In genomic region chrX:39309018-39309620, GRCh38 we compare ENCODE assay signal across 8 cellular contexts.
DNase-seq lines count a peak whose midpoint lies in the region; ATAC-seq and TF ChIP-seq lines count a peak whose summit lies in the region.

No MANE protein-coding gene starts in this region.

- no peak overlapping the region for H3K9ac ChIP-seq in mammary epithelial cell (ENCODE audit: insufficient read depth, low read length)

- no peaks in the 10 kb centered on the region for H4K20me1 ChIP-seq in mammary epithelial cell (ENCODE audit: insufficient read depth, low read length)

- H3K27ac ChIP-seq in mammary epithelial cell (ENCODE audit: insufficient read depth, low read depth, low read length) = no peak overlapping the region

- H3K79me2 ChIP-seq in mammary epithelial cell (ENCODE audit: insufficient read depth, low read length) = no peaks in the 10 kb centered on the region

- H3K4me2 ChIP-seq in mammary epithelial cell (ENCODE audit: insufficient read depth, low read depth, low read length) = no peak overlapping the region

- H3K27me3 ChIP-seq in mammary epithelial cell (ENCODE audit: insufficient read depth, low read length) (no peaks in the 10 kb centered on the region), HAP-1 (ENCODE audit: low read depth) (no peaks in the 10 kb centered on the region)

- no TSS peak for BruUV-seq in mammary epithelial cell (replicated peaks; lab: Mats Ljungman, UMichigan)

- DNase-seq in EL (peak; percentile 3), T-helper 17 cell (peak in 2 of 3 donors; percentile 8 to 36), mammary epithelial cell (peak; percentile 50), NCI-H2227 treated with DMSO at 0.1 percent for 48 hours (lab: John Stamatoyannopoulos, UW) (no peak), SW 1271 (lab: John Stamatoyannopoulos, UW) (no peak), HAP-1 (ENCODE audit: low spot score in 2 of 2) (no peak)
- DNase-seq in stimulated activated CD4-positive, alpha-beta T cell treated with anti-CD3 and anti-CD28 coated beads, Interleukin-12 subunit alpha, Interleukin-12 subunit beta, amount 100 ng/mL, for 24 hours (ENCODE audit: low read depth in 2 of 2) = peak; percentile 33 to 37

- in situ Hi-C loops in mammary epithelial cell (cut with MboI; ENCODE audit: low sequenced_read_pairs in 2 of 2) = no loop called here
- in situ Hi-C loops in HAP-1 (cut with MboI; ENCODE audit: low sequenced_read_pairs) = no loop called here

- WGBS in mammary epithelial cell (ENCODE audit: low coverage, missing lambda C conversion rate) = 46% methylated on average over 6 of the region's 6 CpGs

- peaks cover 27% of the 10 kb centered on the region for H3K4me1 Mint-ChIP-seq in T-helper 17 cell

- no peaks in the 10 kb centered on the region for H3K27me3 Mint-ChIP-seq in T-helper 17 cell

- H3K4me3 ChIP-seq in mammary epithelial cell (replicated peaks in 1 of 3; ENCODE audit: insufficient read depth in 1 of 3, low read depth in 2 of 3, low read length in 3 of 3) = no peak overlapping the region
- no peak overlapping the region for H3K4me3 ChIP-seq in HAP-1

- peak; percentile 91 for ATAC-seq in T-helper 17 cell
- no peak for ATAC-seq in HG03565 (IDR thresholded peaks at IDR 0.05; ENCODE audit: unreplicated experiment)

- intact Hi-C loops in mammary epithelial cell (cut with micrococcal nuclease) = no loop called here

- dilution Hi-C loops in mammary epithelial cell (cut with HindIII; ENCODE audit: low sequenced_read_pairs) = no loop called here

- no peaks in the 10 kb centered on the region for H3K4me1 ChIP-seq in mammary epithelial cell (ENCODE audit: insufficient read depth, low read length)
- no peaks in the 10 kb centered on the region for H3K4me1 ChIP-seq in HAP-1

- CTCF ChIA-PET in mammary epithelial cell (lab: Charles Lee; ENCODE audit: low non-redundant PET) = no interaction called here

- H3K4me3 Mint-ChIP-seq in T-helper 17 cell = no peak overlapping the region

- peaks cover 2% of the 10 kb centered on the region for H3K36me3 Mint-ChIP-seq in T-helper 17 cell (ENCODE audit: low read depth)

- peak overlapping the region; percentile 98 for H3K27ac Mint-ChIP-seq in T-helper 17 cell

- TF ChIP-seq CTCF in mammary epithelial cell (conservative IDR thresholded peaks at IDR 0.05 in 1 of 2, IDR thresholded peaks at IDR 0.05 in 1 of 2; ENCODE audit: extremely low read depth in 1 of 2, insufficient read depth in 1 of 2, low read depth in 1 of 2, low read length in 2 of 2) = no peak

- H3K36me3 ChIP-seq in mammary epithelial cell (ENCODE audit: insufficient read depth, low read length) (no peaks in the 10 kb centered on the region), HAP-1 (replicated peaks) (no peaks in the 10 kb centered on the region)

- H3K9me3 ChIP-seq in T-helper 17 cell (ENCODE audit: control insufficient read depth, low read length, poor library complexity, severe bottlenecking) = no peaks in the 10 kb centered on the region
- no peaks in the 10 kb centered on the region for H3K9me3 ChIP-seq in mammary epithelial cell (replicated peaks; ENCODE audit: insufficient read depth, low read length)
- no peaks in the 10 kb centered on the region for H3K9me3 ChIP-seq in HAP-1

- H2AFZ ChIP-seq in mammary epithelial cell (ENCODE audit: low read depth, low read length) = no peak overlapping the region

Comparison
In these comparisons a context has a peak if more than half of its experiments do, and no peak if none do; other contexts are left out.
1. DNase-seq: peak in EL (single experiment), T-helper 17 cell (2 of 3), mammary epithelial cell (single experiment) and stimulated activated CD4-positive, alpha-beta T cell treated with anti-CD3 and anti-CD28 coated beads, Interleukin-12 subunit alpha, Interleukin-12 subunit beta, amount 100 ng/mL, for 24 hours (2 of 2); none in NCI-H2227 treated with DMSO at 0.1 percent for 48 hours (single experiment), SW 1271 (0 of 2) and HAP-1 (0 of 2).